ENCODE assay signal across 21 cellular contexts in genomic region chr9:33128570-33128969, GRCh38. TPM values are rescaled to one million over a fixed set of nuclear protein-coding genes. Genes with fewer than 3 reads are reported as not detected.
DNase-seq lines count a peak whose midpoint lies in the region; ATAC-seq and TF ChIP-seq lines count a peak whose summit lies in the region.
"Had no signal": no experiment of that assay in that cellular context is flagged by ENCODE, and none has a peak within 500 bp of the region (broad histone marks: within the 10 kb centered on the region; RNA-seq: fewer than 3 reads in every experiment).

No MANE protein-coding gene starts in this region.

- H3K4me1 Mint-ChIP-seq in activated CD4-positive, alpha-beta T cell treated with anti-CD3 and anti-CD28 coated beads for 36 hours: peaks cover 37% of the 10 kb centered on the region
- H3K4me1 Mint-ChIP-seq in immature natural killer cell: peaks cover 90 to 93% of the 10 kb centered on the region in 2 donors
- peaks cover 30% of the 10 kb centered on the region for H3K4me1 Mint-ChIP-seq in activated CD8-positive, alpha-beta T cell treated with anti-CD3 and anti-CD28 coated beads, Interleukin-2, amount 10 ng/mL, durations not matched to agents 7 days and 5 days (ENCODE audit: low read depth)

- H3K36me3 Mint-ChIP-seq in activated CD4-positive, alpha-beta T cell treated with anti-CD3 and anti-CD28 coated beads for 36 hours (ENCODE audit: low read depth): peaks cover 39% of the 10 kb centered on the region
- H3K36me3 Mint-ChIP-seq in immature natural killer cell: peaks cover 31 to 56% (median 31%) of the 10 kb centered on the region in 3 donors
- H3K36me3 Mint-ChIP-seq in activated CD8-positive, alpha-beta T cell treated with anti-CD3 and anti-CD28 coated beads, Interleukin-2, amount 10 ng/mL, durations not matched to agents 7 days and 5 days (ENCODE audit: low read depth): peaks cover 41% of the 10 kb centered on the region

- POLR2A ChIA-PET in activated CD4-positive, alpha-beta T cell treated with anti-CD3 and anti-CD28 coated beads for 36 hours (lab: Charles Lee): no interaction called here
- POLR2A ChIA-PET in activated CD8-positive, alpha-beta T cell treated with anti-CD3 and anti-CD28 coated beads, Interleukin-2, amount 10 ng/mL, durations not matched to agents 7 days and 5 days (lab: Charles Lee): interaction anchor here (2.3 kb wide), 1 partner anchor 39 kb away, joined by 6 read pairs; the partner anchor contains the start of gene B4GALT1

- H3K27ac ChIP-seq in psoas muscle: no peak overlapping the region
- H3K27ac ChIP-seq: 22Rv1, foreskin keratinocyte, KMS-11 had no signal

- intact Hi-C loops in activated CD4-positive, alpha-beta T cell treated with anti-CD3 and anti-CD28 coated beads for 36 hours (cut with DNase I, micrococcal nuclease): no loop called here
- intact Hi-C loops in psoas muscle (cut with DNase I): loop anchor here in 1 of 2 donors (2.0 to 5.0 kb wide), 3 partner anchors 18 to 46 kb away; no protein-coding TSS in a partner anchor

- ATAC-seq in activated CD4-positive, alpha-beta T cell treated with anti-CD3 and anti-CD28 coated beads for 36 hours: no peak
- peak in 3 of 4 donors; percentile 32 to 56 (median 40) for ATAC-seq in psoas muscle
- no peak for ATAC-seq in HG02798 (IDR thresholded peaks at IDR 0.05; ENCODE audit: poor library complexity, unreplicated experiment)
- no peak for ATAC-seq in activated CD8-positive, alpha-beta T cell treated with anti-CD3 and anti-CD28 coated beads, Interleukin-2, amount 10 ng/mL, durations not matched to agents 7 days and 5 days
- ATAC-seq: foreskin keratinocyte had no signal

- CTCF ChIA-PET in activated CD4-positive, alpha-beta T cell treated with anti-CD3 and anti-CD28 coated beads for 36 hours (lab: Charles Lee): interaction anchor here (0.9 to 1.9 kb wide), 2 partner anchors 11 to 23 kb away, joined by 3 to 15 read pairs; no protein-coding TSS in a partner anchor
- CTCF ChIA-PET in activated CD8-positive, alpha-beta T cell treated with anti-CD3 and anti-CD28 coated beads, Interleukin-2, amount 10 ng/mL, durations not matched to agents 7 days and 5 days (lab: Charles Lee): no interaction called here

- no peak for DNase-seq in activated CD4-positive, alpha-beta T cell treated with anti-CD3 and anti-CD28 coated beads for 36 hours
- no peak for DNase-seq in activated CD4-positive, alpha-beta T cell treated with anti-CD3 and anti-CD28 coated beads for 4 hours
- DNase-seq in NCI-H82 treated with DMSO at 0.1 percent for 48 hours (lab: John Stamatoyannopoulos, UW; ENCODE audit: unreplicated experiment) (peak; percentile 74), immature natural killer cell (no peak), psoas muscle (no peak), D341Med (ENCODE audit: low spot score) (no peak)
- DNase-seq in activated CD8-positive, alpha-beta T cell treated with anti-CD3 and anti-CD28 coated beads, Interleukin-2, amount 10 ng/mL, durations not matched to agents 7 days and 5 days: no peak
- DNase-seq: activated CD4-positive, alpha-beta T cell treated with anti-CD3 and anti-CD28 coated beads for 1 hour; erythroblast; foreskin keratinocyte; kidney glomerular epithelial cell; NCI-H1048; NCI-H187 treated with DMSO at 0.1 percent for 48 hours; NCI-H446 treated with DMSO at 0.1 percent for 48 hours; SK-N-SH; T1000 had no signal

- peak overlapping the region; percentile 52 for H3K27ac Mint-ChIP-seq in activated CD4-positive, alpha-beta T cell treated with anti-CD3 and anti-CD28 coated beads for 36 hours
- H3K27ac Mint-ChIP-seq in immature natural killer cell: peak overlapping the region; percentile 93 to 100 (median 100)
- no peak overlapping the region for H3K27ac Mint-ChIP-seq in activated CD8-positive, alpha-beta T cell treated with anti-CD3 and anti-CD28 coated beads, Interleukin-2, amount 10 ng/mL, durations not matched to agents 7 days and 5 days

- no peaks in the 10 kb centered on the region for H3K9me3 ChIP-seq in psoas muscle
- H3K9me3 ChIP-seq: neutrophil, SK-N-SH had no signal

- H3K4me3 ChIP-seq in psoas muscle: no peak overlapping the region

- H3K36me3 ChIP-seq in psoas muscle (ENCODE audit: insufficient read depth in 1 of 2, low read depth in 1 of 2): peaks cover 0 to 48% of the 10 kb centered on the region in 2 donors

- no peaks in the 10 kb centered on the region for H3K27me3 Mint-ChIP-seq in activated CD4-positive, alpha-beta T cell treated with anti-CD3 and anti-CD28 coated beads for 36 hours
- peaks cover 14 to 32% (median 18%) of the 10 kb centered on the region in 3 donors for H3K27me3 Mint-ChIP-seq in immature natural killer cell (ENCODE audit: low read depth in 3 of 3)
- no peaks in the 10 kb centered on the region for H3K27me3 Mint-ChIP-seq in activated CD8-positive, alpha-beta T cell treated with anti-CD3 and anti-CD28 coated beads, Interleukin-2, amount 10 ng/mL, durations not matched to agents 7 days and 5 days (ENCODE audit: low read depth)

- TF ChIP-seq CTCF in psoas muscle (IDR thresholded peaks at IDR 0.05): no peak

- H3K4me1 ChIP-seq in psoas muscle: peaks cover 33% of the 10 kb centered on the region

- 68 to 81% (median 72%) methylated on average over 4 of the region's 4 CpGs for WGBS in psoas muscle, 3 donors

- no peaks in the 10 kb centered on the region for H3K9me3 Mint-ChIP-seq in activated CD4-positive, alpha-beta T cell treated with anti-CD3 and anti-CD28 coated beads for 36 hours (ENCODE audit: low read depth)
- no peaks in the 10 kb centered on the region for H3K9me3 Mint-ChIP-seq in immature natural killer cell
- no peaks in the 10 kb centered on the region for H3K9me3 Mint-ChIP-seq in activated CD8-positive, alpha-beta T cell treated with anti-CD3 and anti-CD28 coated beads, Interleukin-2, amount 10 ng/mL, durations not matched to agents 7 days and 5 days (ENCODE audit: insufficient read depth)
- H3K9me3 Mint-ChIP-seq: mesothelial cell of epicardium had no signal

- H3K4me3 Mint-ChIP-seq in activated CD4-positive, alpha-beta T cell treated with anti-CD3 and anti-CD28 coated beads for 36 hours: no peak overlapping the region
- H3K4me3 Mint-ChIP-seq in immature natural killer cell: peak overlapping the region in 4 of 5 donors; percentile 7 to 43 (median 26)
- H3K4me3 Mint-ChIP-seq in activated CD8-positive, alpha-beta T cell treated with anti-CD3 and anti-CD28 coated beads, Interleukin-2, amount 10 ng/mL, durations not matched to agents 7 days and 5 days: no peak overlapping the region
- H3K4me3 Mint-ChIP-seq: mesothelial cell of epicardium had no signal

- H3K27me3 ChIP-seq in psoas muscle (ENCODE audit: insufficient read depth in 3 of 3, low read length in 2 of 3): no peaks in the 10 kb centered on the region
- H3K27me3 ChIP-seq: foreskin keratinocyte, neutrophil had no signal

RNA-seq across cellular contexts. Expression of gene B4GALT1, which starts 38.6 kb away (rescaled TPM):
- total RNA-seq in activated CD4-positive, alpha-beta T cell treated with anti-CD3 and anti-CD28 coated beads for 36 hours: 10 to 100 TPM; 44.5 to 47.1 TPM
- polyA plus RNA-seq in immature natural killer cell: 10 to 100 TPM; 21.7 to 49.2 (median 44.2) TPM
- total RNA-seq in psoas muscle: 10 to 100 TPM; 22.3 to 28.1 (median 24.4) TPM
- 10 to 100 TPM; 13.0 to 21.9 (median 17.8) TPM for polyA plus RNA-seq in psoas muscle
- total RNA-seq in activated CD8-positive, alpha-beta T cell treated with anti-CD3 and anti-CD28 coated beads, Interleukin-2, amount 10 ng/mL, durations not matched to agents 7 days and 5 days: 10 to 100 TPM; 27.8 to 28.5 TPM

RNA-seq across cellular contexts. Expression of gene SMU1, which starts 52.1 kb away (rescaled TPM):
- total RNA-seq in activated CD4-positive, alpha-beta T cell treated with anti-CD3 and anti-CD28 coated beads for 36 hours: 10 to 100 TPM; 23.2 to 29.6 TPM
- polyA plus RNA-seq in immature natural killer cell (10 to 100 TPM; 15.5 to 35.7 (median 22.5) TPM), psoas muscle (10 to 100 TPM in 2 of 3 donors, 1 to 10 TPM in 1; 8.4 to 15.5 (median 11.6) TPM)
- total RNA-seq in psoas muscle: 10 to 100 TPM; 15.4 to 18.4 (median 16.7) TPM
- total RNA-seq in activated CD8-positive, alpha-beta T cell treated with anti-CD3 and anti-CD28 coated beads, Interleukin-2, amount 10 ng/mL, durations not matched to agents 7 days and 5 days: 10 to 100 TPM; 21.7 to 22.6 TPM

Comparison
In these comparisons a context has a peak if more than half of its experiments do, and no peak if none do; other contexts are left out.
1. ATAC-seq: peak in psoas muscle (3 of 4); none in activated CD4-positive, alpha-beta T cell treated with anti-CD3 and anti-CD28 coated beads for 36 hours (single experiment), HG02798 (single experiment) and activated CD8-positive, alpha-beta T cell treated with anti-CD3 and anti-CD28 coated beads, Interleukin-2, amount 10 ng/mL, durations not matched to agents 7 days and 5 days (single experiment).
2. H3K4me3 Mint-ChIP-seq: peak in immature natural killer cell (4 of 5); none in activated CD4-positive, alpha-beta T cell treated with anti-CD3 and anti-CD28 coated beads for 36 hours (single experiment) and activated CD8-positive, alpha-beta T cell treated with anti-CD3 and anti-CD28 coated beads, Interleukin-2, amount 10 ng/mL, durations not matched to agents 7 days and 5 days (single experiment).